ENCODE assay signal across 22 cellular contexts in the genomic region with DNA sequence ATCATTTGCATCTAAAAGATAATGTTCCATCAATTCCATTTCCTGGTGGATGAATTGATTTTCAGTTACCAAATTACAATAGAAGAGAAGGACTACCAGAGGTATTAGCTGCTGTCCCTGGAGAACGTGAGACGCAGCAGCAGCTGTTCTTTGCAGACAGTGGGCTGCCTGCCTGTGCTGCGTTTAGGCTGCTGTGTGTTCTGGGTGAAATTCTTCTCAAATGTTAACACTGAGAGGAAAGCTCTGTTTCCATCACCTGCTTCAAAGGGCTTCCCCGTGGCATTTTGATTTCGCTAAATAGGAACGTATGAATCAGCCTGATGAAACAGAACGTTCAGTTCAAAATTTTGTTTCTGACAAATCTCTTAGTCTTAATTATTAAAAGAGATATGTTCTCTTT.
DNase-seq lines count a peak whose midpoint lies in the region; ATAC-seq, FAIRE-seq and TF ChIP-seq lines count a peak whose summit lies in the region.
"Had no signal": no experiment of that assay in that cellular context is flagged by ENCODE, and none has a peak within 500 bp of the region (broad histone marks: within the 10 kb centered on the region; RNA-seq: fewer than 3 reads in every experiment).

No MANE protein-coding gene starts in this region.

- no peak overlapping the region for H3K14ac ChIP-seq in H1 (ENCODE audit: insufficient read length)

- H3K9ac ChIP-seq in H1 (replicated peaks in 1 of 4; ENCODE audit: extremely low read depth in 1 of 4, low read depth in 3 of 4, low read length in 3 of 4), result no peak overlapping the region
- H3K9ac ChIP-seq: BLaER1 had no signal

- no peak overlapping the region for H3K4me2 ChIP-seq in H1 (ENCODE audit: insufficient read depth in 1 of 2, low read depth in 2 of 2, low read length in 2 of 2)
- H3K4me2 ChIP-seq: BLaER1 had no signal

- H3K23ac ChIP-seq in H1 (ENCODE audit: insufficient read length), result no peak overlapping the region

- DNase-seq in Ammon's horn (ENCODE audit: low spot score) (peak; percentile 9), D341Med (ENCODE audit: low spot score) (peak; percentile 70), H1 (ENCODE audit: low read depth in 1 of 2, low spot score in 2 of 2) (no peak), putamen (ENCODE audit: low spot score) (peak; percentile 28), SKM-1 treated with dmso at 0.1 percent for 144 hours (lab: John Stamatoyannopoulos, UW; ENCODE audit: unreplicated experiment) (no peak), NCI-H187 (lab: John Stamatoyannopoulos, UW) (no peak)
- no peak for DNase-seq in activated CD8-positive, alpha-beta T cell treated with anti-CD3 and anti-CD28 coated beads for 36 hours
- DNase-seq: CD4-positive, alpha-beta T cell; COR-L47; DMS 273 treated with DMSO at 0.1 percent for 48 hours; DMS79 treated with DMSO at 0.1 percent for 48 hours; H9; HFFc6; MM.1S; NCI-H1048; NCI-H1417 treated with DMSO at 0.1 percent for 48 hours; NCI-H2029; NCI-H2171 treated with DMSO at 0.1 percent for 48 hours; NCI-H526 treated with DMSO at 0.1 percent for 48 hours; Peyer's patch had no signal

- H3K79me1 ChIP-seq in H1 (ENCODE audit: low read depth, low read length), result no peaks in the 10 kb centered on the region

- no peak overlapping the region for H2AK5ac ChIP-seq in H1 (ENCODE audit: low read depth, low read length)

- H4K91ac ChIP-seq in H1 (replicated peaks; ENCODE audit: insufficient read length, low read length), result no peak overlapping the region

- no peak for TF ChIP-seq EP300 in H1 (IDR thresholded peaks at IDR 0.05; ENCODE audit: borderline replicate concordance in 1 of 2, low read depth in 2 of 2, low read length in 2 of 2)

- no peaks in the 10 kb centered on the region for H3K23me2 ChIP-seq in H1 (ENCODE audit: low read depth, low read length)

- no peak for FAIRE-seq in H1 (lab: Jason Lieb, UNC)

- no peaks in the 10 kb centered on the region for H3K36me3 Mint-ChIP-seq in activated CD8-positive, alpha-beta T cell treated with anti-CD3 and anti-CD28 coated beads for 36 hours (ENCODE audit: low read depth)

- no peaks in the 10 kb centered on the region for H3K79me2 ChIP-seq in H1 (ENCODE audit: control insufficient read depth in 1 of 2, insufficient read depth in 2 of 2, low read length in 2 of 2)

- no peak overlapping the region for H3K27ac Mint-ChIP-seq in activated CD8-positive, alpha-beta T cell treated with anti-CD3 and anti-CD28 coated beads for 36 hours
- H3K27ac Mint-ChIP-seq: CD4-positive, alpha-beta T cell; H9; HFFc6 had no signal

- no peak overlapping the region for H3K56ac ChIP-seq in H1 (replicated peaks; ENCODE audit: insufficient read length, low read depth, low read length)

- no peak overlapping the region for H4K8ac ChIP-seq in H1 (ENCODE audit: extremely low read depth, insufficient read depth, low read length)

- intact Hi-C loops in activated CD8-positive, alpha-beta T cell treated with anti-CD3 and anti-CD28 coated beads for 36 hours (cut with micrococcal nuclease), result no loop called here

- H2BK5ac ChIP-seq in H1 (ENCODE audit: low read depth, low read length), result no peak overlapping the region

- H3K27me3 Mint-ChIP-seq in activated CD8-positive, alpha-beta T cell treated with anti-CD3 and anti-CD28 coated beads for 36 hours, result no peaks in the 10 kb centered on the region
- H3K27me3 Mint-ChIP-seq: CD4-positive, alpha-beta T cell had no signal

- H3K18ac ChIP-seq in H1 (ENCODE audit: extremely low read depth, low read length), result no peak overlapping the region

- 0 out of 2 replicates have a peak overlapping the region, but pooled peaks have one; percentile 1 for H2AFZ ChIP-seq in H1 (ENCODE audit: low read length)

- H4K20me1 ChIP-seq in H1 (replicated peaks in 1 of 2; ENCODE audit: control insufficient read depth in 1 of 2, insufficient read depth in 2 of 2, low read length in 2 of 2), result no peaks in the 10 kb centered on the region
- H4K20me1 ChIP-seq: BLaER1 had no signal

- H3K27me3 ChIP-seq in H1 (replicated peaks in 1 of 4; ENCODE audit: control insufficient read depth in 3 of 4, extremely low read depth in 1 of 4, insufficient read depth in 3 of 4, low read length in 3 of 4), result no peaks in the 10 kb centered on the region
- H3K27me3 ChIP-seq: BLaER1, Peyer's patch, SJSA1 had no signal

- no peak overlapping the region for H2BK15ac ChIP-seq in H1 (ENCODE audit: low read length)

- H3K4me3 ChIP-seq in H1 (ENCODE audit: extremely low read depth in 1 of 4, insufficient read depth in 2 of 4, low read depth in 3 of 4, low read length in 4 of 4), result no peak overlapping the region
- H3K4me3 ChIP-seq: BLaER1, Peyer's patch, SJSA1 had no signal

- H3K4me1 ChIP-seq in H1 (replicated peaks in 1 of 4; ENCODE audit: control insufficient read depth in 3 of 4, insufficient read depth in 4 of 4, low read length in 3 of 4), result no peaks in the 10 kb centered on the region
- H3K4me1 ChIP-seq: BLaER1, Peyer's patch, SJSA1 had no signal

- no peak for TF ChIP-seq RAD21 in H1 (IDR thresholded peaks at IDR 0.05 in 1 of 2, conservative IDR thresholded peaks at IDR 0.05 in 1 of 2; ENCODE audit: low read depth in 2 of 2, low read length in 2 of 2)

- H3K4me3 Mint-ChIP-seq in activated CD8-positive, alpha-beta T cell treated with anti-CD3 and anti-CD28 coated beads for 36 hours, result no peak overlapping the region
- H3K4me3 Mint-ChIP-seq: CD4-positive, alpha-beta T cell; H9; HFFc6 had no signal

- no peak overlapping the region for H2BK12ac ChIP-seq in H1 (ENCODE audit: low read depth, low read length)

- H3K36me3 ChIP-seq in H1 (ENCODE audit: control insufficient read depth in 2 of 4, insufficient read depth in 4 of 4, low read length in 3 of 4), result no peaks in the 10 kb centered on the region
- H3K36me3 ChIP-seq: BLaER1, Peyer's patch, SJSA1 had no signal

- TF ChIP-seq POLR2A in H1 (IDR thresholded peaks at IDR 0.05; ENCODE audit: control extremely low read depth in 1 of 2, low read depth in 2 of 2, low read length in 2 of 2), result no peak

- no peaks in the 10 kb centered on the region for H3K4me1 Mint-ChIP-seq in activated CD8-positive, alpha-beta T cell treated with anti-CD3 and anti-CD28 coated beads for 36 hours (ENCODE audit: low read depth)
- H3K4me1 Mint-ChIP-seq: H9 had no signal

- no peak for ATAC-seq in activated CD8-positive, alpha-beta T cell treated with anti-CD3 and anti-CD28 coated beads for 36 hours

- POLR2A ChIA-PET in H1 (lab: Charles Lee; ENCODE audit: partially characterized antibody), result no interaction called here
- POLR2A ChIA-PET in activated CD8-positive, alpha-beta T cell treated with anti-CD3 and anti-CD28 coated beads for 36 hours (lab: Charles Lee), result no interaction called here

- H3K9me3 Mint-ChIP-seq in activated CD8-positive, alpha-beta T cell treated with anti-CD3 and anti-CD28 coated beads for 36 hours, result peaks cover 2% of the 10 kb centered on the region

- no peak overlapping the region for H4K5ac ChIP-seq in H1 (ENCODE audit: insufficient read length, low read depth, low read length)

- no peak for TF ChIP-seq CTCF in H1 (IDR thresholded peaks at IDR 0.05; ENCODE audit: control extremely low read depth in 1 of 3, insufficient read depth in 1 of 3, low read depth in 1 of 3, low read length in 3 of 3)
- no peak for TF ChIP-seq CTCF in activated CD8-positive, alpha-beta T cell treated with anti-CD3 and anti-CD28 coated beads for 36 hours (IDR thresholded peaks at IDR 0.05)

- H3K4ac ChIP-seq in H1 (replicated peaks; ENCODE audit: insufficient read length, low read depth, low read length), result no peak overlapping the region

- 94% methylated on average over 7 of the region's 7 CpGs; no CpG with 5 or more reads in 1 of the 2 experiments for WGBS in H1 (ENCODE audit: extremely low coverage in 1 of 2, insufficient coverage in 1 of 2, insufficient read length in 1 of 2, insufficient replicate concordance in 2 of 2, low coverage in 1 of 2, low lambda C conversion rate in 2 of 2, missing lambda C conversion rate in 1 of 2), 2 experiments

- H2BK20ac ChIP-seq in H1 (ENCODE audit: low read length), result no peak overlapping the region

- no peaks in the 10 kb centered on the region for H3K9me3 ChIP-seq in H1 (ENCODE audit: insufficient read depth in 2 of 2, low read depth in 1 of 2, low read length in 1 of 2)
- H3K9me3 ChIP-seq: BLaER1, Peyer's patch, SJSA1 had no signal

- CTCF ChIA-PET in H1 (lab: Charles Lee; ENCODE audit: partially characterized antibody), result no interaction called here
- CTCF ChIA-PET in activated CD8-positive, alpha-beta T cell treated with anti-CD3 and anti-CD28 coated beads for 36 hours (lab: Charles Lee), result no interaction called here

- H3K27ac ChIP-seq in H1 (ENCODE audit: low read depth, low read length), result no peak overlapping the region
- H3K27ac ChIP-seq: BLaER1, Peyer's patch, SJSA1 had no signal

- no peak overlapping the region for H2BK120ac ChIP-seq in H1 (replicated peaks; ENCODE audit: low read depth, low read length)

TF ChIP-seq in H1, 55 proteins besides CTCF, POLR2A, EP300 and RAD21 (continues in another document):
- TF ChIP-seq JUN (IDR thresholded peaks at IDR 0.05; ENCODE audit: low read depth, low read length) (no peak), SIN3A (conservative IDR thresholded peaks at IDR 0.05 in 1 of 2, IDR thresholded peaks at IDR 0.05 in 1 of 2; ENCODE audit: low read depth in 1 of 2, low read length in 2 of 2) (no peak), CBX8 (IDR thresholded peaks at IDR 0.05; ENCODE audit: borderline replicate concordance, low read depth, low read length) (no peak), TEAD4 (IDR thresholded peaks at IDR 0.05; ENCODE audit: low read depth, low read length) (no peak), POLR2AphosphoS5 (IDR thresholded peaks at IDR 0.05; ENCODE audit: low read depth, low read length) (no peak), CHD2 (IDR thresholded peaks at IDR 0.05; ENCODE audit: low read length) (no peak)

Comparison
In these comparisons a context has a peak if more than half of its experiments do, and no peak if none do; other contexts are left out.
1. DNase-seq: peak in Ammon's horn (single experiment), D341Med (single experiment) and putamen (single experiment); none in H1 (0 of 2), activated CD8-positive, alpha-beta T cell treated with anti-CD3 and anti-CD28 coated beads for 36 hours (single experiment), SKM-1 treated with dmso at 0.1 percent for 144 hours (single experiment) and NCI-H187 (0 of 2).